In genomic region chr9:131682261-131682660, GRCh38 we compare ENCODE assay signal across 15 cellular contexts. TPM values are rescaled to one million over a fixed set of nuclear protein-coding genes. Genes with fewer than 3 reads are reported as not detected.
DNase-seq lines count a peak whose midpoint lies in the region; ATAC-seq and TF ChIP-seq lines count a peak whose summit lies in the region.
"Had no signal": no experiment of that assay in that cellular context is flagged by ENCODE, and none has a peak within 500 bp of the region (broad histone marks: within the 10 kb centered on the region; RNA-seq: fewer than 3 reads in every experiment).

No MANE protein-coding gene starts in this region.

- H3K79me2 ChIP-seq in mesendoderm (ENCODE audit: control insufficient read depth, insufficient read depth, low read length), result peaks cover 2% of the 10 kb centered on the region
- H3K79me2 ChIP-seq in OCI-LY7 (ENCODE audit: insufficient read depth, low read depth, low read length), result peaks cover 84% of the 10 kb centered on the region

- peaks cover 8% of the 10 kb centered on the region; the same call in 1 of the 2 replicates for H4K20me1 ChIP-seq in OCI-LY7 (ENCODE audit: insufficient read depth, low read length)

- no peak overlapping the region for H3K27ac ChIP-seq in mesendoderm (ENCODE audit: low read depth, low read length)
- peak overlapping the region; percentile 88 to 89 for H3K27ac ChIP-seq in tibial artery
- no peak overlapping the region for H3K27ac ChIP-seq in OCI-LY7 (ENCODE audit: low read depth, low read length, poor library complexity, severe bottlenecking)
- H3K27ac ChIP-seq: 22Rv1 had no signal

- H3K4me1 Mint-ChIP-seq in T-helper 1 cell treated with Interleukin-12 subunit alpha and Interleukin-12 subunit beta and Interleukin-4 antibody, amounts not matched to agents 30 μg/mL and 1 μg/mL, for 36 hours (ENCODE audit: low read depth), result peaks cover 60% of the 10 kb centered on the region
- H3K4me1 Mint-ChIP-seq in chondrocyte (ENCODE audit: low read depth), result peaks cover 71% of the 10 kb centered on the region

- no peak for ATAC-seq in HG02678 (IDR thresholded peaks at IDR 0.05; ENCODE audit: unreplicated experiment)
- ATAC-seq: K562 had no signal

- peaks cover 2% of the 10 kb centered on the region for H3K79me1 ChIP-seq in mesendoderm (ENCODE audit: low read length)

- peak overlapping the region; percentile 94 for H3K18ac ChIP-seq in mesendoderm (ENCODE audit: low read length)

- H3K4me1 ChIP-seq in mesendoderm (ENCODE audit: control insufficient read depth, low read depth, low read length) (peaks cover 17% of the 10 kb centered on the region), tibial artery (peaks cover 7 to 62% (median 50%) of the 10 kb centered on the region in 4 donors), OCI-LY7 (ENCODE audit: insufficient read depth, low read length, poor library complexity, severe bottlenecking) (peaks cover 64% of the 10 kb centered on the region)

- H3K4me3 ChIP-seq in mesendoderm (ENCODE audit: low read length) (no peak overlapping the region), tibial artery (peak overlapping the region; percentile 9 to 33), OCI-LY7 (ENCODE audit: low read depth, low read length, poor library complexity, severe bottlenecking) (no peak overlapping the region)
- H3K4me3 ChIP-seq: K562 had no signal

- H3K27me3 ChIP-seq in mesendoderm (ENCODE audit: insufficient read depth, low read length, poor library complexity) (no peaks in the 10 kb centered on the region), tibial artery (no peaks in the 10 kb centered on the region)

- H3K27ac Mint-ChIP-seq in T-helper 1 cell treated with Interleukin-12 subunit alpha and Interleukin-12 subunit beta and Interleukin-4 antibody, amounts not matched to agents 30 μg/mL and 1 μg/mL, for 36 hours, result peak overlapping the region; percentile 10
- peak overlapping the region; percentile 91 for H3K27ac Mint-ChIP-seq in chondrocyte (ENCODE audit: unreplicated experiment)

- no peak overlapping the region for H3K23ac ChIP-seq in mesendoderm (ENCODE audit: low read length)

- H3K56ac ChIP-seq in mesendoderm (ENCODE audit: low read length), result peak overlapping the region; percentile 44

- no peak overlapping the region for H2BK15ac ChIP-seq in mesendoderm (replicated peaks; ENCODE audit: low read depth)

- no peak overlapping the region for H2AK5ac ChIP-seq in mesendoderm (ENCODE audit: low read length)

- no peak overlapping the region for H3K4ac ChIP-seq in mesendoderm (ENCODE audit: low read depth, low read length)

- H2BK120ac ChIP-seq in mesendoderm (ENCODE audit: low read depth, low read length), result peak overlapping the region; percentile 85

- POLR2A ChIA-PET in OCI-LY7 (lab: Charles Lee), result interaction anchor here (1.3 to 13.0 kb wide), 3 partner anchors 15 to 56 kb away, joined by 4 to 347 read pairs (median 23); no protein-coding TSS in a partner anchor

- no peak for DNase-seq in T-helper 1 cell
- DNase-seq in chondrocyte (ENCODE audit: low spot score), result no peak
- no peak for DNase-seq in mesendoderm
- no peak for DNase-seq in tibial artery
- no peak for DNase-seq in activated CD4-positive, alpha-beta T cell treated with anti-CD3 and anti-CD28 coated beads, Interleukin-2, amount 50 U/mL, for 48 hours
- no peak for DNase-seq in OCI-LY7 (ENCODE audit: low spot score)
- DNase-seq: activated CD4-positive, CD25-positive, alpha-beta regulatory T cell treated with anti-CD3 and anti-CD28 coated beads, Interleukin-2, amount 50 U/mL, for 72 hours; activated T-cell treated with anti-CD3 and anti-CD28 coated beads, Interleukin-2, amount 50 U/mL, for 1 hour; NCI-H1417; NCI-H526; SW 1271 had no signal

- TF ChIP-seq CTCF in chondrocyte (IDR thresholded peaks at IDR 0.05) (no peak), tibial artery (IDR thresholded peaks at IDR 0.05) (no peak), OCI-LY7 (conservative IDR thresholded peaks at IDR 0.05; ENCODE audit: low read length) (no peak)

- H4K8ac ChIP-seq in mesendoderm (ENCODE audit: low read depth, low read length), result no peak overlapping the region

- peaks cover 17% of the 10 kb centered on the region for H3K36me3 Mint-ChIP-seq in T-helper 1 cell treated with Interleukin-12 subunit alpha and Interleukin-12 subunit beta and Interleukin-4 antibody, amounts not matched to agents 30 μg/mL and 1 μg/mL, for 36 hours (ENCODE audit: low read depth)
- no peaks in the 10 kb centered on the region for H3K36me3 Mint-ChIP-seq in chondrocyte (ENCODE audit: low read depth)

- no peak overlapping the region for H2AFZ ChIP-seq in OCI-LY7 (ENCODE audit: low read length)

- no CpG with 5 or more reads among the region's 11 CpGs for WGBS in mesendoderm (ENCODE audit: extremely low coverage, insufficient coverage, low lambda C conversion rate)

- H3K9ac ChIP-seq in mesendoderm (ENCODE audit: low read length), result no peak overlapping the region

- H4K5ac ChIP-seq in mesendoderm (ENCODE audit: low read length), result no peak overlapping the region

- no peaks in the 10 kb centered on the region for H3K27me3 Mint-ChIP-seq in T-helper 1 cell treated with Interleukin-12 subunit alpha and Interleukin-12 subunit beta and Interleukin-4 antibody, amounts not matched to agents 30 μg/mL and 1 μg/mL, for 36 hours (ENCODE audit: low read depth)
- H3K27me3 Mint-ChIP-seq in chondrocyte (ENCODE audit: low read depth), result no peaks in the 10 kb centered on the region

- CTCF ChIA-PET in OCI-LY7 (lab: Charles Lee; ENCODE audit: unreplicated experiment), result no interaction called here

- H3K36me3 ChIP-seq in mesendoderm (ENCODE audit: control insufficient read depth, insufficient read depth, low read length) (no peaks in the 10 kb centered on the region), tibial artery (no peaks in the 10 kb centered on the region), OCI-LY7 (ENCODE audit: insufficient read depth, low read length) (peaks cover 23% of the 10 kb centered on the region)

- H3K9me3 Mint-ChIP-seq in T-helper 1 cell treated with Interleukin-12 subunit alpha and Interleukin-12 subunit beta and Interleukin-4 antibody, amounts not matched to agents 30 μg/mL and 1 μg/mL, for 36 hours, result no peaks in the 10 kb centered on the region
- H3K9me3 Mint-ChIP-seq in chondrocyte (ENCODE audit: low read depth), result no peaks in the 10 kb centered on the region

- H2BK5ac ChIP-seq in mesendoderm (ENCODE audit: low read length), result no peak overlapping the region

- no peak overlapping the region for H3K4me3 Mint-ChIP-seq in T-helper 1 cell treated with Interleukin-12 subunit alpha and Interleukin-12 subunit beta and Interleukin-4 antibody, amounts not matched to agents 30 μg/mL and 1 μg/mL, for 36 hours
- peak overlapping the region; percentile 50 for H3K4me3 Mint-ChIP-seq in chondrocyte (ENCODE audit: unreplicated experiment)

- no peak overlapping the region for H3K4me2 ChIP-seq in mesendoderm (ENCODE audit: low read length)
- no peak overlapping the region for H3K4me2 ChIP-seq in OCI-LY7 (ENCODE audit: low read length)

- intact Hi-C loops in tibial artery (cut with DNase I; ENCODE audit: low total_unique reads), result no loop called here
- intact Hi-C loops in OCI-LY7 (cut with micrococcal nuclease; ENCODE audit: unreplicated experiment), result no loop called here

- no TSS peak for BruUV-seq in OCI-LY7 (replicated peaks; lab: Mats Ljungman, UMichigan)

- H3K9me3 ChIP-seq in tibial artery (no peaks in the 10 kb centered on the region), OCI-LY7 (ENCODE audit: low read length) (no peaks in the 10 kb centered on the region)

- H3K9me2 ChIP-seq in OCI-LY7 (ENCODE audit: insufficient read depth, low read length), result no peaks in the 10 kb centered on the region

RNA-seq across cellular contexts. Expression of gene RAPGEF1, which starts 57.6 kb away (rescaled TPM):
- total RNA-seq in chondrocyte (65.4 to 77.3 TPM (median 73.1 TPM) in 3 replicates), OCI-LY7 (2022) (243 and 277 TPM in 2 replicates)
- 43.2 TPM for polyA plus RNA-seq in mesendoderm (2013, experiment 1 of 2)
- polyA plus RNA-seq in mesendoderm (2013, experiment 2 of 2), result 44.5 TPM
- 114 and 118 TPM in 2 replicates for total RNA-seq in OCI-LY7 (2014; rRNA removed; shearing (Covaris generic))

Comparison
In these comparisons a context has a peak if more than half of its experiments do, and no peak if none do; other contexts are left out.
1. H3K27ac ChIP-seq: peak in tibial artery (2 of 2); none in mesendoderm (single experiment) and OCI-LY7 (single experiment).
2. H3K4me3 ChIP-seq: peak in tibial artery (2 of 2); none in mesendoderm (single experiment) and OCI-LY7 (single experiment).